In the genomic region with DNA sequence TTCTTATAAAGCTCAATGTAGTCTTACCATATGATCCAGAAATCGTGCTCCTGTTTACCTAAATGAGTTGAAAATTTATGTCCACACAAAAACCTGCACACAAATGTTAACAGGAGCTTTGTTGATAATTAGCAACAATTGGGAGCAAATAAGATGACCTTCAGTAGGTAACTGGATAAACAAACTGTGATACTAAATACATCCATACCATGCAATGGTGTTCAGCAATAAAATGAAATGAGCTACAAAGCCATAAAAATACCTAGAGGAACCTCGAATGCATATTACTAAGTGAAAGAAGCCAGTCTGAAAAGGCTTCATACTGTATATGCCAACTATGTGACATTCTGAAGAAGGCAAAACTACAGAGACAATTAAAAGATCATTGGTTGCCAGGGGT, we compare ENCODE assay signal across 34 cellular contexts.
"Had no signal": no experiment of that assay in that cellular context is flagged by ENCODE, and none has a peak within 500 bp of the region (broad histone marks: within the 10 kb centered on the region; RNA-seq: fewer than 3 reads in every experiment).

No MANE protein-coding gene starts in this region.

- DNase-seq: activated CD4-positive, alpha-beta memory T cell treated with anti-CD3 and anti-CD28 coated beads, Interleukin-2, amount 10 ng/mL, durations not matched to agents 7 days and 5 days; activated CD4-positive, alpha-beta T cell treated with anti-CD3 and anti-CD28 coated beads for 1 hour; activated CD4-positive, alpha-beta T cell treated with anti-CD3 and anti-CD28 coated beads for 36 hours; activated CD4-positive, alpha-beta T cell treated with anti-CD3 and anti-CD28 coated beads for 48 hours; activated CD4-positive, alpha-beta T cell treated with anti-CD3 and anti-CD28 coated beads, Interleukin-2, amount 10 ng/mL, durations not matched to agents 7 days and 5 days; activated CD4-positive, alpha-beta T cell treated with anti-CD3 and anti-CD28 coated beads, Interleukin-2, amount 50 U/mL, for 48 hours; activated CD4-positive, CD25-positive, alpha-beta regulatory T cell; activated CD8-positive, alpha-beta memory T cell treated with anti-CD3 and anti-CD28 coated beads for 24 hours; activated CD8-positive, alpha-beta memory T cell treated with anti-CD3 and anti-CD28 coated beads, Interleukin-2, amount 10 ng/mL, durations not matched to agents 7 days and 5 days; activated CD8-positive, alpha-beta memory T cell treated with anti-CD3 and anti-CD28 coated beads, Interleukin-2, amount 50 U/mL, for 48 hours; activated CD8-positive, alpha-beta T cell treated with anti-CD3 and anti-CD28 coated beads, Interleukin-2, amount 10 ng/mL, durations not matched to agents 7 days and 5 days; activated effector memory CD4-positive, alpha-beta T cell treated with Interleukin-2 at 50 U/mL for 16 hours; activated gamma-delta T cell; activated naive CD4-positive, alpha-beta T cell treated with anti-CD3 and anti-CD28 coated beads, Interleukin-2, amount 10 ng/mL, durations not matched to agents 7 days and 5 days; activated naive CD4-positive, alpha-beta T cell treated with Interleukin-2 at 50 U/mL for 16 hours; activated naive CD8-positive, alpha-beta T cell treated with anti-CD3 and anti-CD28 coated beads, Interleukin-2, amount 10 ng/mL, durations not matched to agents 7 days and 5 days; activated naive CD8-positive, alpha-beta T cell treated with anti-CD3 and anti-CD28 coated beads, Interleukin-2, amount 50 U/mL, for 24 hours; activated T-cell treated with anti-CD3 and anti-CD28 coated beads, Interleukin-2, amount 50 U/mL, for 24 hours; activated T-cell treated with anti-CD3 and anti-CD28 coated beads, Interleukin-2, amount 50 U/mL, for 48 hours; amygdala; anterior cingulate cortex; caudate nucleus; cerebellar nuclear complex; T-helper 2 cell; T-helper 9 cell; WERI-Rb-1 had no signal

- H3K9me3 Mint-ChIP-seq: activated CD4-positive, alpha-beta memory T cell treated with anti-CD3 and anti-CD28 coated beads, Interleukin-2, amount 10 ng/mL, durations not matched to agents 7 days and 5 days; activated CD4-positive, alpha-beta T cell treated with anti-CD3 and anti-CD28 coated beads, Interleukin-2, amount 10 ng/mL, durations not matched to agents 7 days and 5 days; activated naive CD4-positive, alpha-beta T cell treated with anti-CD3 and anti-CD28 coated beads, Interleukin-2, amount 10 ng/mL, durations not matched to agents 7 days and 5 days; activated naive CD4-positive, alpha-beta T cell treated with anti-CD3 and anti-CD28 coated beads, Interleukin-2, amount 50 U/mL, for 24 hours; activated naive CD8-positive, alpha-beta T cell treated with anti-CD3 and anti-CD28 coated beads, Interleukin-2, amount 10 ng/mL, durations not matched to agents 7 days and 5 days; activated naive CD8-positive, alpha-beta T cell treated with anti-CD3 and anti-CD28 coated beads, Interleukin-2, amount 50 U/mL, for 24 hours; activated T-cell treated with anti-CD3 and anti-CD28 coated beads, Interleukin-2, amount 50 U/mL, for 24 hours; activated T-helper 2 cell treated with anti-CD3 and anti-CD28 coated beads, Interferon-gamma antibody, Interleukin-2, Interleukin-4, amounts not matched to agents 10 μg/mL and 5 μg/mL and 100 μg/mL, durations not matched to agents 14 hours and 24 hours and 36 hours; brain; central memory CD8-positive, alpha-beta T cell; T-helper 1 cell treated with Interleukin-12 subunit alpha and Interleukin-12 subunit beta and Interleukin-4 antibody, amounts not matched to agents 30 μg/mL and 1 μg/mL, for 36 hours; T-helper 2 cell treated with Interferon-gamma antibody and Interleukin-4, amounts not matched to agents 5 μg/mL and 100 μg/mL, for 36 hours; WTC11 had no signal

- H3K27ac Mint-ChIP-seq: activated CD4-positive, alpha-beta memory T cell treated with anti-CD3 and anti-CD28 coated beads, Interleukin-2, amount 10 ng/mL, durations not matched to agents 7 days and 5 days; activated CD4-positive, alpha-beta T cell treated with anti-CD3 and anti-CD28 coated beads for 36 hours; activated CD4-positive, alpha-beta T cell treated with anti-CD3 and anti-CD28 coated beads, Interleukin-2, amount 10 ng/mL, durations not matched to agents 7 days and 5 days; activated CD8-positive, alpha-beta memory T cell treated with anti-CD3 and anti-CD28 coated beads, Interleukin-2, amount 10 ng/mL, durations not matched to agents 7 days and 5 days; activated CD8-positive, alpha-beta T cell treated with anti-CD3 and anti-CD28 coated beads, Interleukin-2, amount 10 ng/mL, durations not matched to agents 7 days and 5 days; activated naive CD4-positive, alpha-beta T cell treated with anti-CD3 and anti-CD28 coated beads, Interleukin-2, amount 10 ng/mL, durations not matched to agents 7 days and 5 days; activated naive CD4-positive, alpha-beta T cell treated with anti-CD3 and anti-CD28 coated beads, Interleukin-2, amount 50 U/mL, for 24 hours; activated naive CD8-positive, alpha-beta T cell; activated naive CD8-positive, alpha-beta T cell treated with anti-CD3 and anti-CD28 coated beads, Interleukin-2, amount 10 ng/mL, durations not matched to agents 7 days and 5 days; activated naive CD8-positive, alpha-beta T cell treated with anti-CD3 and anti-CD28 coated beads, Interleukin-2, amount 50 U/mL, for 24 hours; activated T-cell treated with anti-CD3 and anti-CD28 coated beads, Interleukin-2, amount 50 U/mL, for 24 hours; activated T-helper 2 cell treated with anti-CD3 and anti-CD28 coated beads, Interferon-gamma antibody, Interleukin-2, Interleukin-4, amounts not matched to agents 10 μg/mL and 5 μg/mL and 100 μg/mL, durations not matched to agents 14 hours and 24 hours and 36 hours; T-helper 1 cell treated with Interleukin-12 subunit alpha and Interleukin-12 subunit beta and Interleukin-4 antibody, amounts not matched to agents 30 μg/mL and 1 μg/mL, for 36 hours; T-helper 2 cell treated with Interferon-gamma antibody and Interleukin-4, amounts not matched to agents 5 μg/mL and 100 μg/mL, for 36 hours; WTC11 had no signal

- H3K4me3 Mint-ChIP-seq: activated CD4-positive, alpha-beta memory T cell treated with anti-CD3 and anti-CD28 coated beads, Interleukin-2, amount 10 ng/mL, durations not matched to agents 7 days and 5 days; activated CD4-positive, alpha-beta T cell treated with anti-CD3 and anti-CD28 coated beads for 36 hours; activated CD4-positive, alpha-beta T cell treated with anti-CD3 and anti-CD28 coated beads, Interleukin-2, amount 10 ng/mL, durations not matched to agents 7 days and 5 days; activated CD8-positive, alpha-beta memory T cell treated with anti-CD3 and anti-CD28 coated beads, Interleukin-2, amount 10 ng/mL, durations not matched to agents 7 days and 5 days; activated CD8-positive, alpha-beta T cell treated with anti-CD3 and anti-CD28 coated beads, Interleukin-2, amount 10 ng/mL, durations not matched to agents 7 days and 5 days; activated naive CD4-positive, alpha-beta T cell treated with anti-CD3 and anti-CD28 coated beads, Interleukin-2, amount 10 ng/mL, durations not matched to agents 7 days and 5 days; activated naive CD4-positive, alpha-beta T cell treated with anti-CD3 and anti-CD28 coated beads, Interleukin-2, amount 50 U/mL, for 24 hours; activated naive CD8-positive, alpha-beta T cell; activated naive CD8-positive, alpha-beta T cell treated with anti-CD3 and anti-CD28 coated beads, Interleukin-2, amount 10 ng/mL, durations not matched to agents 7 days and 5 days; activated naive CD8-positive, alpha-beta T cell treated with anti-CD3 and anti-CD28 coated beads, Interleukin-2, amount 50 U/mL, for 24 hours; activated T-cell treated with anti-CD3 and anti-CD28 coated beads, Interleukin-2, amount 50 U/mL, for 24 hours; brain; central memory CD8-positive, alpha-beta T cell; T-helper 1 cell treated with Interleukin-12 subunit alpha and Interleukin-12 subunit beta and Interleukin-4 antibody, amounts not matched to agents 30 μg/mL and 1 μg/mL, for 36 hours; T-helper 2 cell treated with Interferon-gamma antibody and Interleukin-4, amounts not matched to agents 5 μg/mL and 100 μg/mL, for 36 hours; WTC11 had no signal

- H3K4me1 Mint-ChIP-seq: activated CD4-positive, alpha-beta memory T cell treated with anti-CD3 and anti-CD28 coated beads, Interleukin-2, amount 10 ng/mL, durations not matched to agents 7 days and 5 days; activated CD4-positive, alpha-beta T cell treated with anti-CD3 and anti-CD28 coated beads for 36 hours; activated CD4-positive, alpha-beta T cell treated with anti-CD3 and anti-CD28 coated beads, Interleukin-2, amount 10 ng/mL, durations not matched to agents 7 days and 5 days; activated CD8-positive, alpha-beta memory T cell treated with anti-CD3 and anti-CD28 coated beads, Interleukin-2, amount 10 ng/mL, durations not matched to agents 7 days and 5 days; activated naive CD4-positive, alpha-beta T cell treated with anti-CD3 and anti-CD28 coated beads, Interleukin-2, amount 10 ng/mL, durations not matched to agents 7 days and 5 days; activated naive CD4-positive, alpha-beta T cell treated with anti-CD3 and anti-CD28 coated beads, Interleukin-2, amount 50 U/mL, for 24 hours; activated naive CD8-positive, alpha-beta T cell treated with anti-CD3 and anti-CD28 coated beads, Interleukin-2, amount 10 ng/mL, durations not matched to agents 7 days and 5 days; activated naive CD8-positive, alpha-beta T cell treated with anti-CD3 and anti-CD28 coated beads, Interleukin-2, amount 50 U/mL, for 24 hours; central memory CD8-positive, alpha-beta T cell had no signal

- H3K36me3 Mint-ChIP-seq: activated CD8-positive, alpha-beta memory T cell treated with anti-CD3 and anti-CD28 coated beads, Interleukin-2, amount 10 ng/mL, durations not matched to agents 7 days and 5 days; activated naive CD4-positive, alpha-beta T cell treated with anti-CD3 and anti-CD28 coated beads, Interleukin-2, amount 10 ng/mL, durations not matched to agents 7 days and 5 days; activated naive CD4-positive, alpha-beta T cell treated with anti-CD3 and anti-CD28 coated beads, Interleukin-2, amount 50 U/mL, for 24 hours; activated naive CD8-positive, alpha-beta T cell; activated naive CD8-positive, alpha-beta T cell treated with anti-CD3 and anti-CD28 coated beads, Interleukin-2, amount 10 ng/mL, durations not matched to agents 7 days and 5 days; brain; WTC11 had no signal

- H3K27me3 Mint-ChIP-seq: activated naive CD8-positive, alpha-beta T cell treated with anti-CD3 and anti-CD28 coated beads, Interleukin-2, amount 50 U/mL, for 24 hours had no signal
